8 cellular contexts compared by ENCODE assay signal in the genomic region with DNA sequence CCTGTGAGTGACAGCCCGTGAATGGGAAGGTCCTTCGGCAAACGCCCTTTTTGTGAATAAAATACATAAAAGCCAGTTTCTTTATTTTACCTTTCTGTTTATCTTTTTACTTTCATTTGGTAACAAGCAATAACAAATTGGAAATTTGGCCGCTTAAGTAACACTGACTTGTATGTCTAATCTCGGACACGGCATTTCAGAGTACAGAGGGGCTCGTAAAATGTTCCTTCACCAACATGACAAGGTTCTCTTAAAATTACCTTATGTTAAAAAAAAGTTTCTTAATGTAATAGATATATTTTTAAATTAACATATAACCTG. TPM values are rescaled to one million over a fixed set of nuclear protein-coding genes. Genes with fewer than 3 reads are reported as not detected.
DNase-seq lines count a peak whose midpoint lies in the region; ATAC-seq and TF ChIP-seq lines count a peak whose summit lies in the region.

No MANE protein-coding gene starts in this region.

- peaks cover 24% of the 10 kb centered on the region for H3K9me3 Mint-ChIP-seq in CD8-positive, alpha-beta T cell
- H3K9me3 Mint-ChIP-seq in neural progenitor cell = peaks cover 27% of the 10 kb centered on the region

- no peak for ATAC-seq in CD8-positive, alpha-beta T cell

- no peaks in the 10 kb centered on the region for H4K20me1 ChIP-seq in KMS-11 (ENCODE audit: insufficient read depth)
- no peaks in the 10 kb centered on the region for H4K20me1 ChIP-seq in neural progenitor cell (ENCODE audit: low read depth)

- H3K4me1 ChIP-seq in CD8-positive, alpha-beta T cell (ENCODE audit: insufficient read depth, low read length) = peaks cover 35% of the 10 kb centered on the region
- H3K4me1 ChIP-seq in KMS-11 (ENCODE audit: low read depth, poor library complexity, severe bottlenecking) (peaks cover 23% of the 10 kb centered on the region), duodenal mucosa (ENCODE audit: control insufficient read depth in 1 of 2, insufficient read depth in 2 of 2, low read length in 2 of 2) (peaks cover 6 to 7% of the 10 kb centered on the region in 2 donors), neural progenitor cell (peaks cover 27% of the 10 kb centered on the region)

- peaks cover 59% of the 10 kb centered on the region for H3K4me1 Mint-ChIP-seq in CD8-positive, alpha-beta T cell (ENCODE audit: low read depth)
- peaks cover 22% of the 10 kb centered on the region for H3K4me1 Mint-ChIP-seq in neural progenitor cell

- H3K36me3 ChIP-seq in CD8-positive, alpha-beta T cell (ENCODE audit: insufficient read depth, low read length) = no peaks in the 10 kb centered on the region
- no peaks in the 10 kb centered on the region for H3K36me3 ChIP-seq in KMS-11 (ENCODE audit: insufficient read depth)
- H3K36me3 ChIP-seq in duodenal mucosa (ENCODE audit: control insufficient read depth in 1 of 2, insufficient read depth in 2 of 2, low read length in 2 of 2) = no peaks in the 10 kb centered on the region
- H3K36me3 ChIP-seq in neural progenitor cell = peaks cover 9% of the 10 kb centered on the region

- intact Hi-C loops in CD8-positive, alpha-beta T cell (cut with DNase I, micrococcal nuclease) = loop anchor here (2.0 to 10.0 kb wide), 7 partner anchors 14 to 1090 kb away; partner anchors contain the start of genes ANKAR (in 1 of the 2), ORMDL1 (in 1 of the 2), OSGEPL1 (in 1 of the 2) and PMS1 (in 1 of the 2)

- peak overlapping the region; percentile 92 for H3K27ac ChIP-seq in CD8-positive, alpha-beta T cell (ENCODE audit: low read depth, low read length)
- H3K27ac ChIP-seq in KMS-11 = peak overlapping the region; percentile 93
- H3K27ac ChIP-seq in duodenal mucosa (ENCODE audit: low read depth, low read length) = peak overlapping the region; percentile 92
- no peak overlapping the region for H3K27ac ChIP-seq in neural progenitor cell

- TF ChIP-seq CTCF in CD8-positive, alpha-beta T cell (IDR thresholded peaks at IDR 0.05) = no peak
- TF ChIP-seq CTCF in KMS-11 (conservative IDR thresholded peaks at IDR 0.05; ENCODE audit: low read depth, low read length) (no peak), neural progenitor cell (IDR thresholded peaks at IDR 0.05) (no peak), GM10248 (IDR thresholded peaks at IDR 0.05; ENCODE audit: control extremely low read depth, extremely low read depth, low read depth, missing control alignments) (no peak)

- CTCF ChIA-PET in CD8-positive, alpha-beta T cell (lab: Charles Lee) = interaction anchor here (1.7 to 2.1 kb wide), 2 partner anchors 15 to 145 kb away, joined by 5 to 8 read pairs; no protein-coding TSS in a partner anchor
- CTCF ChIA-PET in GM10248 (lab: Yijun Ruan, JAX) = interaction anchor here (1.4 kb wide), 1 partner anchor 145 kb away, joined by 4 read pairs; no protein-coding TSS in a partner anchor

- H3K27me3 ChIP-seq in CD8-positive, alpha-beta T cell (ENCODE audit: insufficient read depth, low read length) = no peaks in the 10 kb centered on the region
- H3K27me3 ChIP-seq in KMS-11 (ENCODE audit: insufficient read depth, low read depth) (no peaks in the 10 kb centered on the region), duodenal mucosa (ENCODE audit: control insufficient read depth in 1 of 2, insufficient read depth in 2 of 2, low read length in 2 of 2) (no peaks in the 10 kb centered on the region), neural progenitor cell (no peaks in the 10 kb centered on the region)

- peak overlapping the region; percentile 98 for H3K27ac Mint-ChIP-seq in CD8-positive, alpha-beta T cell
- peak overlapping the region; percentile 81 for H3K27ac Mint-ChIP-seq in neural progenitor cell

- no peaks in the 10 kb centered on the region for H3K27me3 Mint-ChIP-seq in CD8-positive, alpha-beta T cell (ENCODE audit: low read depth)
- H3K27me3 Mint-ChIP-seq in neural progenitor cell (ENCODE audit: insufficient read depth, low read depth) = no peaks in the 10 kb centered on the region

- peaks cover 2% of the 10 kb centered on the region for H3K9me3 ChIP-seq in CD8-positive, alpha-beta T cell (ENCODE audit: low read length)
- H3K9me3 ChIP-seq in duodenal mucosa (ENCODE audit: control insufficient read depth in 1 of 2, low read length in 2 of 2) (peaks cover 3 to 18% of the 10 kb centered on the region in 2 donors), neural progenitor cell (ENCODE audit: low read depth) (peaks cover 14% of the 10 kb centered on the region)

- peaks cover 16% of the 10 kb centered on the region; the same call in 1 of the 2 replicates for H3K79me2 ChIP-seq in KMS-11 (ENCODE audit: insufficient read depth, low read depth)
- no peaks in the 10 kb centered on the region for H3K79me2 ChIP-seq in neural progenitor cell (ENCODE audit: low read depth)

- peak overlapping the region; percentile 93 for H3K4me3 Mint-ChIP-seq in CD8-positive, alpha-beta T cell
- H3K4me3 Mint-ChIP-seq in neural progenitor cell = peak overlapping the region; percentile 89

- POLR2A ChIA-PET in CD8-positive, alpha-beta T cell (lab: Charles Lee) = interaction anchor here (1.7 to 3.3 kb wide), 4 partner anchors 15 to 127 kb away, joined by 7 to 42 read pairs (median 20); partner anchors contain the start of gene MFSD6
- POLR2A ChIA-PET in GM10248 (lab: Yijun Ruan, JAX) = no interaction called here

- H3K36me3 Mint-ChIP-seq in CD8-positive, alpha-beta T cell = peaks cover 34% of the 10 kb centered on the region
- H3K36me3 Mint-ChIP-seq in neural progenitor cell = peaks cover 12% of the 10 kb centered on the region

- H3K4me2 ChIP-seq in KMS-11 (peak overlapping the region; percentile 83), neural progenitor cell (peak overlapping the region; percentile 86)

- H2AFZ ChIP-seq in KMS-11 (ENCODE audit: low read depth) (peak overlapping the region; percentile 99), neural progenitor cell (replicated peaks) (peak overlapping the region; percentile 94)

- peak overlapping the region; percentile 95 for H3K9ac ChIP-seq in KMS-11
- peak overlapping the region; percentile 76 to 81 for H3K9ac ChIP-seq in duodenal mucosa (ENCODE audit: low read depth in 1 of 2, low read length in 2 of 2)
- H3K9ac ChIP-seq in neural progenitor cell = no peak overlapping the region

- no peak for DNase-seq in CD8-positive, alpha-beta T cell
- DNase-seq in neural progenitor cell (ENCODE audit: low spot score) (no peak), NCI-H526 (lab: John Stamatoyannopoulos, UW) (no peak), Ammon's horn (ENCODE audit: low spot score) (no peak), GM10248 (ENCODE audit: extremely low spot score) (no peak), COLO668 (lab: John Stamatoyannopoulos, UW; ENCODE audit: unreplicated experiment) (no peak)

- H3F3A ChIP-seq in neural progenitor cell (ENCODE audit: low read depth) = peaks cover 42% of the 10 kb centered on the region

- H3K4me3 ChIP-seq in CD8-positive, alpha-beta T cell (ENCODE audit: low read depth, low read length) = peak overlapping the region; percentile 73
- H3K4me3 ChIP-seq in KMS-11 (IDR thresholded peaks at IDR 0.05; ENCODE audit: insufficient read depth, low read depth, low read length) (peak overlapping the region; percentile 12), duodenal mucosa (ENCODE audit: low read depth in 1 of 2, low read length in 2 of 2) (peak overlapping the region; percentile 76 to 77), neural progenitor cell (peak overlapping the region; percentile 62)

RNA-seq across cellular contexts. Expression of gene NEMP2, which starts 0.6 kb away (rescaled TPM):
- total RNA-seq in CD8-positive, alpha-beta T cell = 1 to 10 TPM; 7.2 to 7.8 TPM
- 3.9 and 13.8 TPM in 2 replicates for total RNA-seq in neural progenitor cell (ENCODE audit: low replicate concordance)

Comparison
In these comparisons a context has a peak if more than half of its experiments do, and no peak if none do; other contexts are left out.
1. H3K4me3 ChIP-seq: peak in every context shown above with its lines; median percentile 76 in duodenal mucosa; 73 in CD8-positive, alpha-beta T cell; 62 in neural progenitor cell; 12 in KMS-11.